In the genomic region with DNA sequence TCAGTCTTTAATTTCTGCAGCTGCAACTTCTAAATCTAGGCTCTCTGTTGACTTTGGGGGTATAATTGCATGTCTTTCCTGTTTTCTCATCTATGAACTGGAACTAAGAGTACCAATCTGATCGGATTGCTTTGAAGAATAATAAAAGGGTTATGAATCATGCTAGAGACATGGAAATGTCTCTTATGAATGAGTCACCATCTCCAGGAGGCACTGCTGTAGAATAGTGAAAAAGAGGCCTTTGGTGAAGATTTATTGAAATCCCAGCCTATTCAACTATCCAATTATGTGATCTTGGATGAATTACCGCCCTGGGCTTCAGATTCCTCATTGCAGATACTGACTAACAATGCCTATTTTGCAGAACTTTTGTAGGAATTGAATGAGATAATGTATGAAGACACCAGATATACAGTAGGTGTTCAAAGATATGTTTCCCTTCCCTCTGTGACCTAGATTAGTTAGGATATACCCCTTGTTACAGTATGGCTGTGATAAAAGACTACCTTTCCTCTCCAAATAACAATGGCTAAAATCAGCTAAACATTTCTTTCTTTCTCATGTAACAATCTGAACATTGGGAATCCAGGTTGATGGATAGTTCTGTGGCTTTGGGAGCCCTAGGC, we compare ENCODE assay signal across 17 cellular contexts. TPM values are rescaled to one million over a fixed set of nuclear protein-coding genes. Genes with fewer than 3 reads are reported as not detected.
DNase-seq lines count a peak whose midpoint lies in the region; ATAC-seq and TF ChIP-seq lines count a peak whose summit lies in the region.
"Had no signal": no experiment of that assay in that cellular context is flagged by ENCODE, and none has a peak within 500 bp of the region (broad histone marks: within the 10 kb centered on the region; RNA-seq: fewer than 3 reads in every experiment).

No MANE protein-coding gene starts in this region.

- H3K9me2 ChIP-seq in GM23248 (ENCODE audit: insufficient read depth) = no peaks in the 10 kb centered on the region

- H3K4me1 ChIP-seq in GM23248 (ENCODE audit: insufficient read depth) = no peaks in the 10 kb centered on the region
- H3K4me1 ChIP-seq: parathyroid adenoma had no signal

- no peaks in the 10 kb centered on the region for H3K79me2 ChIP-seq in GM23248 (ENCODE audit: insufficient read depth)
- H3K79me2 ChIP-seq: parathyroid adenoma had no signal

- peaks cover 24% of the 10 kb centered on the region for H3K4me1 Mint-ChIP-seq in chondrocyte (ENCODE audit: low read depth)

- TF ChIP-seq CTCF in chondrocyte (IDR thresholded peaks at IDR 0.05) = no peak

- no peak for ATAC-seq in HG02852 (IDR thresholded peaks at IDR 0.05; ENCODE audit: unreplicated experiment)
- ATAC-seq: activated CD8-positive, alpha-beta T cell treated with anti-CD3 and anti-CD28 coated beads for 36 hours; HepG2; stimulated activated naive CD8-positive, alpha-beta T cell treated with anti-CD3 and anti-CD28 coated beads, Interleukin-15, amount 100 ng/mL, for 72 hours; T-helper 17 cell had no signal

- H3K36me3 Mint-ChIP-seq in chondrocyte (ENCODE audit: low read depth) = no peaks in the 10 kb centered on the region
- H3K36me3 Mint-ChIP-seq: activated naive CD4-positive, alpha-beta T cell treated with anti-CD3 and anti-CD28 coated beads, Interleukin-2, amount 10 ng/mL, durations not matched to agents 7 days and 5 days had no signal

- no peak overlapping the region for H3K4me3 ChIP-seq in GM23248

- H2AFZ ChIP-seq in GM23248 = no peak overlapping the region
- H2AFZ ChIP-seq: parathyroid adenoma had no signal

- H4K20me1 ChIP-seq in GM23248 (ENCODE audit: insufficient read depth) = no peaks in the 10 kb centered on the region

- peak overlapping the region; percentile 18 for H3K27ac Mint-ChIP-seq in chondrocyte (ENCODE audit: unreplicated experiment)
- H3K27ac Mint-ChIP-seq: activated CD8-positive, alpha-beta T cell treated with anti-CD3 and anti-CD28 coated beads for 36 hours; activated naive CD4-positive, alpha-beta T cell treated with anti-CD3 and anti-CD28 coated beads, Interleukin-2, amount 10 ng/mL, durations not matched to agents 7 days and 5 days; stimulated activated naive CD8-positive, alpha-beta T cell treated with anti-CD3 and anti-CD28 coated beads, Interleukin-15, amount 100 ng/mL, for 72 hours; T-helper 17 cell had no signal

- no peaks in the 10 kb centered on the region for H3K9me3 Mint-ChIP-seq in chondrocyte (ENCODE audit: low read depth)
- H3K9me3 Mint-ChIP-seq: activated naive CD4-positive, alpha-beta T cell treated with anti-CD3 and anti-CD28 coated beads, Interleukin-2, amount 10 ng/mL, durations not matched to agents 7 days and 5 days had no signal

- 0 out of 2 replicates have a peak, but pooled peaks cover 5% of the 10 kb centered on the region for H3F3A ChIP-seq in GM23248 (ENCODE audit: insufficient read depth)

- H3K27me3 ChIP-seq in GM23248 (replicated peaks; ENCODE audit: insufficient read depth) = peaks cover 34% of the 10 kb centered on the region

- DNase-seq in GM23248 (peak; percentile 66), NCI-H226 (peak; percentile 37), chondrocyte (ENCODE audit: low spot score) (no peak), putamen (ENCODE audit: low spot score) (peak; percentile 26), dedifferentiated amniotic fluid mesenchymal stem cell (ENCODE audit: extremely low spot score) (no peak)
- DNase-seq in stimulated activated CD4-positive, alpha-beta T cell treated with anti-CD3 and anti-CD28 coated beads, Interleukin-4, amount 100 ng/mL, for 1 hour = no peak
- DNase-seq: activated CD8-positive, alpha-beta T cell treated with anti-CD3 and anti-CD28 coated beads for 36 hours; activated naive CD4-positive, alpha-beta T cell treated with anti-CD3 and anti-CD28 coated beads, Interleukin-2, amount 10 ng/mL, durations not matched to agents 7 days and 5 days; COR-L47; mesendoderm; NCI-H1436; stimulated activated CD4-positive, alpha-beta T cell treated with anti-CD3 and anti-CD28 coated beads, Interleukin-2, amount 100 ng/mL, for 48 hours; stimulated activated naive CD8-positive, alpha-beta T cell treated with anti-CD3 and anti-CD28 coated beads, Interleukin-15, amount 100 ng/mL, for 72 hours; T-helper 17 cell had no signal

- H3K4me2 ChIP-seq in GM23248 (ENCODE audit: unreplicated experiment) = no peak overlapping the region

- no peak overlapping the region for H3K4me3 Mint-ChIP-seq in chondrocyte (ENCODE audit: unreplicated experiment)
- H3K4me3 Mint-ChIP-seq: activated CD8-positive, alpha-beta T cell treated with anti-CD3 and anti-CD28 coated beads for 36 hours; activated naive CD4-positive, alpha-beta T cell treated with anti-CD3 and anti-CD28 coated beads, Interleukin-2, amount 10 ng/mL, durations not matched to agents 7 days and 5 days; stimulated activated naive CD8-positive, alpha-beta T cell treated with anti-CD3 and anti-CD28 coated beads, Interleukin-15, amount 100 ng/mL, for 72 hours; T-helper 17 cell had no signal

- H3K27ac ChIP-seq in GM23248 = no peak overlapping the region
- H3K27ac ChIP-seq: parathyroid adenoma had no signal

- no peak overlapping the region for H3K9ac ChIP-seq in GM23248
- H3K9ac ChIP-seq: parathyroid adenoma had no signal

- no peaks in the 10 kb centered on the region for H3K36me3 ChIP-seq in GM23248 (ENCODE audit: low read depth)

- WGBS in GM23248 (ENCODE audit: low coverage in 1 of 2, low lambda C conversion rate in 2 of 2, missing lambda C conversion rate in 2 of 2), 2 experiments = 36 to 38% methylated on average over 2 of the region's 2 CpGs

- in situ Hi-C loops in GM23248 (cut with MboI) = no loop called here

- H3K27me3 Mint-ChIP-seq in chondrocyte (ENCODE audit: low read depth) = no peaks in the 10 kb centered on the region
- H3K27me3 Mint-ChIP-seq: stimulated activated naive CD8-positive, alpha-beta T cell treated with anti-CD3 and anti-CD28 coated beads, Interleukin-15, amount 100 ng/mL, for 72 hours had no signal

- H3K9me3 ChIP-seq in GM23248 (ENCODE audit: low read depth) = no peaks in the 10 kb centered on the region

RNA-seq across cellular contexts. Expression of a gene that starts 11.5 kb away (rescaled TPM):
- total RNA-seq in GM23248 (2014; rRNA removed; shearing (Covaris generic)) = not detected in 2 replicates
- not detected in 2 replicates for polyA plus RNA-seq in GM23248 (2016; fragmentation: Nextera tagmentation; extraction: Ambion mirVana)
- 2.3 to 3.7 TPM (median 2.5 TPM) in 3 replicates for total RNA-seq in chondrocyte

Comparison
In these comparisons a context has a peak if more than half of its experiments do, and no peak if none do; other contexts are left out.
1. DNase-seq: peak in GM23248 (single experiment), NCI-H226 (single experiment) and putamen (single experiment); none in chondrocyte (single experiment), stimulated activated CD4-positive, alpha-beta T cell treated with anti-CD3 and anti-CD28 coated beads, Interleukin-4, amount 100 ng/mL, for 1 hour (single experiment) and dedifferentiated amniotic fluid mesenchymal stem cell (single experiment).